8 cellular contexts compared by ENCODE assay signal in genomic region chr2:20365249-20365817, GRCh38. TPM values are rescaled to one million over a fixed set of nuclear protein-coding genes. Genes with fewer than 3 reads are reported as not detected.
DNase-seq lines count a peak whose midpoint lies in the region; ATAC-seq and TF ChIP-seq lines count a peak whose summit lies in the region.

No MANE protein-coding gene starts in this region.

- H3K4me3 ChIP-seq in RWPE2 (ENCODE audit: severe bottlenecking) (no peak overlapping the region), uterus (no peak overlapping the region), vagina (no peak overlapping the region)
- H3K4me3 ChIP-seq in naive thymus-derived CD4-positive, alpha-beta T cell (ENCODE audit: low read length): no peak overlapping the region

- H3K9me3 ChIP-seq in RWPE2 (ENCODE audit: severe bottlenecking): no peaks in the 10 kb centered on the region
- no peaks in the 10 kb centered on the region for H3K9me3 ChIP-seq in naive thymus-derived CD4-positive, alpha-beta T cell (ENCODE audit: control insufficient read depth in 2 of 3, low read length in 3 of 3)
- no peaks in the 10 kb centered on the region for H3K9me3 ChIP-seq in uterus
- no peaks in the 10 kb centered on the region for H3K9me3 ChIP-seq in vagina

- H3K27me3 ChIP-seq in RWPE2 (ENCODE audit: insufficient read depth, poor library complexity, severe bottlenecking) (no peaks in the 10 kb centered on the region), uterus (no peaks in the 10 kb centered on the region), vagina (no peaks in the 10 kb centered on the region)
- no peaks in the 10 kb centered on the region for H3K27me3 ChIP-seq in naive thymus-derived CD4-positive, alpha-beta T cell (ENCODE audit: control insufficient read depth in 2 of 2, insufficient read depth in 2 of 2, low read length in 2 of 2)

- H3K27ac ChIP-seq in RWPE2 (ENCODE audit: poor library complexity, severe bottlenecking): peak overlapping the region; percentile 58
- H3K27ac ChIP-seq in naive thymus-derived CD4-positive, alpha-beta T cell (ENCODE audit: low read depth, low read length): no peak overlapping the region
- no peak overlapping the region for H3K27ac ChIP-seq in uterus
- no peak overlapping the region for H3K27ac ChIP-seq in vagina

- intact Hi-C loops in naive thymus-derived CD4-positive, alpha-beta T cell (cut with micrococcal nuclease): loop anchor here in 1 of 2 donors (1.0 to 5.0 kb wide), 3 partner anchors 14 to 313 kb away; partner anchors contain the start of gene LAPTM4A
- intact Hi-C loops in uterus (cut with DNase I; ENCODE audit: low total_unique reads): no loop called here
- intact Hi-C loops in vagina (cut with DNase I): no loop called here

- peaks cover 0 to 31% (median 0%) of the 10 kb centered on the region in 5 donors for H3K36me3 Mint-ChIP-seq in naive thymus-derived CD4-positive, alpha-beta T cell

- peaks cover 0 to 28% (median 0%) of the 10 kb centered on the region in 7 donors for H3K4me1 Mint-ChIP-seq in naive thymus-derived CD4-positive, alpha-beta T cell

- H3K27ac Mint-ChIP-seq in naive thymus-derived CD4-positive, alpha-beta T cell: peak overlapping the region in 1 of 9 donors; percentile 79

- H3K36me3 ChIP-seq in RWPE2 (ENCODE audit: low read depth) (no peaks in the 10 kb centered on the region), uterus (no peaks in the 10 kb centered on the region), vagina (no peaks in the 10 kb centered on the region)
- H3K36me3 ChIP-seq in naive thymus-derived CD4-positive, alpha-beta T cell (ENCODE audit: control insufficient read depth in 2 of 3, insufficient read depth in 3 of 3, low read length in 3 of 3): no peaks in the 10 kb centered on the region

- ATAC-seq in HG02852 (IDR thresholded peaks at IDR 0.05; ENCODE audit: unreplicated experiment) (peak; percentile 97), RWPE2 (ENCODE audit: low read depth) (peak; percentile 73)
- peak; percentile 27 for ATAC-seq in naive thymus-derived CD4-positive, alpha-beta T cell

- H3K4me1 ChIP-seq in RWPE2 (ENCODE audit: insufficient read depth, poor library complexity, severe bottlenecking) (peaks cover 14% of the 10 kb centered on the region), uterus (no peaks in the 10 kb centered on the region), vagina (no peaks in the 10 kb centered on the region)
- H3K4me1 ChIP-seq in naive thymus-derived CD4-positive, alpha-beta T cell (ENCODE audit: control insufficient read depth in 2 of 2, insufficient read depth in 2 of 2, low read length in 2 of 2): no peaks in the 10 kb centered on the region

- no peak for TF ChIP-seq POLR2A in uterus (IDR thresholded peaks at IDR 0.05)
- TF ChIP-seq POLR2A in vagina (IDR thresholded peaks at IDR 0.05): no peak

- TF ChIP-seq CTCF in RWPE2 (IDR thresholded peaks at IDR 0.05; ENCODE audit: poor library complexity, severe bottlenecking) (no peak), uterus (IDR thresholded peaks at IDR 0.05) (no peak), vagina (IDR thresholded peaks at IDR 0.05) (no peak)

- peaks cover 0 to 25% (median 0%) of the 10 kb centered on the region in 11 donors for H3K9me3 Mint-ChIP-seq in naive thymus-derived CD4-positive, alpha-beta T cell

- H3K4me3 Mint-ChIP-seq in naive thymus-derived CD4-positive, alpha-beta T cell: peak overlapping the region in 1 of 10 donors; percentile 71

- peaks cover 0 to 12% (median 7%) of the 10 kb centered on the region in 5 donors for H3K27me3 Mint-ChIP-seq in naive thymus-derived CD4-positive, alpha-beta T cell

- CTCF ChIA-PET in naive thymus-derived CD4-positive, alpha-beta T cell (lab: Charles Lee): no interaction called here

- DNase-seq in SIG-M5 treated with dmso at 0.1 percent for 504 hours (lab: John Stamatoyannopoulos, UW; ENCODE audit: unreplicated experiment): peak; percentile 56
- no peak for DNase-seq in SIG-M5 (lab: John Stamatoyannopoulos, UW)
- no peak for DNase-seq in RWPE2 (ENCODE audit: low spot score)
- peak in 1 of 9 donors; percentile 57 for DNase-seq in naive thymus-derived CD4-positive, alpha-beta T cell
- DNase-seq in uterus: no peak
- no peak for DNase-seq in vagina (ENCODE audit: extremely low spot score in 2 of 2)
- no peak for DNase-seq in DMS 273 (lab: John Stamatoyannopoulos, UW; ENCODE audit: unreplicated experiment)

- POLR2A ChIA-PET in naive thymus-derived CD4-positive, alpha-beta T cell (lab: Charles Lee): no interaction called here

RNA-seq across cellular contexts. Expression of gene PUM2, which starts 14.7 kb away (rescaled TPM):
- 100 to 1,000 TPM; 105 to 178 (median 137) TPM for total RNA-seq in naive thymus-derived CD4-positive, alpha-beta T cell
- 10 to 100 TPM; 19.2 to 20.1 TPM for polyA plus RNA-seq in naive thymus-derived CD4-positive, alpha-beta T cell
- total RNA-seq in uterus (100 to 1,000 TPM in 2 of 4 donors, 10 to 100 TPM in 2; 51.0 to 138 (median 103) TPM), vagina (76.6 TPM)

Comparison
In these comparisons a context has a peak if more than half of its experiments do, and no peak if none do; other contexts are left out.
1. ATAC-seq: peak in every context shown above with its lines; median percentile 97 in HG02852; 73 in RWPE2; 27 in naive thymus-derived CD4-positive, alpha-beta T cell.